ENCODE assay signal across 14 cellular contexts in genomic region chr2:240733803-240734495, GRCh38. TPM values are rescaled to one million over a fixed set of nuclear protein-coding genes. Genes with fewer than 3 reads are reported as not detected.
DNase-seq lines count a peak whose midpoint lies in the region; ATAC-seq and TF ChIP-seq lines count a peak whose summit lies in the region.
"Had no signal": no experiment of that assay in that cellular context is flagged by ENCODE, and none has a peak within 500 bp of the region (broad histone marks: within the 10 kb centered on the region; RNA-seq: fewer than 3 reads in every experiment).

No MANE protein-coding gene starts in this region.

- H3K4me3 ChIP-seq in fibroblast of villous mesenchyme (ENCODE audit: low read depth, low read length) (no peak overlapping the region), BE2C (ENCODE audit: low read depth, low read length) (no peak overlapping the region)
- H3K4me3 ChIP-seq: upper lobe of left lung had no signal

- peaks cover 7% of the 10 kb centered on the region; the same call in 1 of the 2 replicates for H3K4me1 ChIP-seq in BE2C

- H3K27ac Mint-ChIP-seq in activated naive CD8-positive, alpha-beta T cell treated with anti-CD3 and anti-CD28 coated beads, Interleukin-2, amount 50 U/mL, for 24 hours, result no peak overlapping the region
- H3K27ac Mint-ChIP-seq: activated naive CD4-positive, alpha-beta T cell treated with anti-CD3 and anti-CD28 coated beads, Interleukin-2, amount 50 U/mL, for 72 hours had no signal

- H3K36me3 ChIP-seq in BE2C, result peaks cover 9% of the 10 kb centered on the region
- H3K36me3 ChIP-seq: upper lobe of left lung had no signal

- intact Hi-C loops in head of caudate nucleus (cut with DNase I), result no loop called here

- H3K27me3 Mint-ChIP-seq in activated naive CD8-positive, alpha-beta T cell treated with anti-CD3 and anti-CD28 coated beads, Interleukin-2, amount 50 U/mL, for 24 hours, result no peaks in the 10 kb centered on the region

- no peak for ATAC-seq in HG02759 (IDR thresholded peaks at IDR 0.05; ENCODE audit: unreplicated experiment)
- ATAC-seq in activated naive CD8-positive, alpha-beta T cell treated with anti-CD3 and anti-CD28 coated beads, Interleukin-2, amount 50 U/mL, for 24 hours, result no peak

- TF ChIP-seq CTCF in GM12874 (IDR thresholded peaks at IDR 0.05; ENCODE audit: insufficient read depth, low read depth, low read length) (peak; percentile 42), fibroblast of villous mesenchyme (IDR thresholded peaks at IDR 0.05; ENCODE audit: insufficient read depth, low read depth, low read length) (peak; percentile 18), BE2C (IDR thresholded peaks at IDR 0.05; ENCODE audit: low read depth, low read length) (no peak)

- DNase-seq in AML-193 (lab: John Stamatoyannopoulos, UW) (peak; percentile 6 to 15), SKM-1 (lab: John Stamatoyannopoulos, UW; ENCODE audit: unreplicated experiment) (peak; percentile 6), fibroblast of villous mesenchyme (ENCODE audit: low read depth) (no peak), BE2C (no peak), head of caudate nucleus (no peak)
- DNase-seq in activated naive CD8-positive, alpha-beta T cell treated with anti-CD3 and anti-CD28 coated beads, Interleukin-2, amount 50 U/mL, for 24 hours, result no peak
- DNase-seq: DMS53, NCI-H2171, occipital lobe had no signal

- H3K4me1 Mint-ChIP-seq in activated naive CD8-positive, alpha-beta T cell treated with anti-CD3 and anti-CD28 coated beads, Interleukin-2, amount 50 U/mL, for 24 hours, result peaks cover 1% of the 10 kb centered on the region

- H3K4me3 Mint-ChIP-seq in activated naive CD8-positive, alpha-beta T cell treated with anti-CD3 and anti-CD28 coated beads, Interleukin-2, amount 50 U/mL, for 24 hours, result no peak overlapping the region

- H3K9me3 ChIP-seq in BE2C, result no peaks in the 10 kb centered on the region
- H3K9me3 ChIP-seq: upper lobe of left lung had no signal

- H3K27me3 ChIP-seq in BE2C, result no peaks in the 10 kb centered on the region
- H3K27me3 ChIP-seq: upper lobe of left lung had no signal

- H3K9me3 Mint-ChIP-seq in activated naive CD8-positive, alpha-beta T cell treated with anti-CD3 and anti-CD28 coated beads, Interleukin-2, amount 50 U/mL, for 24 hours, result no peaks in the 10 kb centered on the region
- H3K9me3 Mint-ChIP-seq: activated naive CD4-positive, alpha-beta T cell treated with anti-CD3 and anti-CD28 coated beads, Interleukin-2, amount 50 U/mL, for 72 hours had no signal

- H3K36me3 Mint-ChIP-seq in activated naive CD8-positive, alpha-beta T cell treated with anti-CD3 and anti-CD28 coated beads, Interleukin-2, amount 50 U/mL, for 24 hours (ENCODE audit: low read depth), result no peaks in the 10 kb centered on the region
- H3K36me3 Mint-ChIP-seq: activated naive CD4-positive, alpha-beta T cell treated with anti-CD3 and anti-CD28 coated beads, Interleukin-2, amount 50 U/mL, for 72 hours had no signal

RNA-seq across cellular contexts. Expression of gene AQP12A, which starts 42.3 kb away (rescaled TPM):
- total RNA-seq in fibroblast of villous mesenchyme, result not detected in 2 replicates
- polyA plus RNA-seq in BE2C (2012; ENCODE audit: insufficient read depth, insufficient read length, low read depth), result not detected
- total RNA-seq: activated naive CD4-positive, alpha-beta T cell treated with anti-CD3 and anti-CD28 coated beads, Interleukin-2, amount 50 U/mL, for 72 hours; occipital lobe; T-helper 2 cell treated with Interferon-gamma antibody and Interleukin-4, amounts not matched to agents 100 ng/mL and 5 ng/mL, for 36 hours; upper lobe of left lung had no signal

RNA-seq across cellular contexts. Expression of gene AQP12B, which starts 51.3 kb away (rescaled TPM):
- total RNA-seq in fibroblast of villous mesenchyme, result not detected in 2 replicates
- polyA plus RNA-seq in BE2C (2012; ENCODE audit: insufficient read depth, insufficient read length, low read depth), result not detected
- total RNA-seq: activated naive CD4-positive, alpha-beta T cell treated with anti-CD3 and anti-CD28 coated beads, Interleukin-2, amount 50 U/mL, for 72 hours; occipital lobe; T-helper 2 cell treated with Interferon-gamma antibody and Interleukin-4, amounts not matched to agents 100 ng/mL and 5 ng/mL, for 36 hours; upper lobe of left lung had no signal

Comparison
In these comparisons a context has a peak if more than half of its experiments do, and no peak if none do; other contexts are left out.
1. DNase-seq: peak in AML-193 (2 of 2) and SKM-1 (single experiment); none in fibroblast of villous mesenchyme (single experiment), BE2C (single experiment), activated naive CD8-positive, alpha-beta T cell treated with anti-CD3 and anti-CD28 coated beads, Interleukin-2, amount 50 U/mL, for 24 hours (single experiment) and head of caudate nucleus (0 of 42).